23 cellular contexts compared by ENCODE assay signal in genomic region chr5:77635617-77636422, GRCh38. TPM values are rescaled to one million over a fixed set of nuclear protein-coding genes. Genes with fewer than 3 reads are reported as not detected.
DNase-seq lines count a peak whose midpoint lies in the region; ATAC-seq, FAIRE-seq and TF ChIP-seq lines count a peak whose summit lies in the region.
"Had no signal": no experiment of that assay in that cellular context is flagged by ENCODE, and none has a peak within 500 bp of the region (broad histone marks: within the 10 kb centered on the region; RNA-seq: fewer than 3 reads in every experiment).

No MANE protein-coding gene starts in this region.

- intact Hi-C loops in CD4-positive, alpha-beta T cell (cut with DNase I, micrococcal nuclease) = loop anchor here in 1 of 2 experiments (10.0 kb wide), 1 partner anchor 139 kb away; the partner anchor contains the start of gene TBCA

- H3K4me3 ChIP-seq in MM.1S (ENCODE audit: low read length) = no peak overlapping the region
- H3K4me3 ChIP-seq: ascending aorta, sigmoid colon, tibial artery had no signal

- peaks cover 12% of the 10 kb centered on the region for H3K9me3 Mint-ChIP-seq in CD4-positive, alpha-beta T cell
- H3K9me3 Mint-ChIP-seq: mesothelial cell of epicardium had no signal

- peaks cover 22% of the 10 kb centered on the region for H3K4me1 Mint-ChIP-seq in CD4-positive, alpha-beta T cell (ENCODE audit: low read depth)

- FAIRE-seq in GM12891 (lab: Jason Lieb, UNC) = no peak

- H2AFZ ChIP-seq in MM.1S (ENCODE audit: low read length) = no peak overlapping the region

- POLR2A ChIA-PET in CD4-positive, alpha-beta T cell (lab: Charles Lee) = no interaction called here
- POLR2A ChIA-PET in RWPE1 (lab: Yijun Ruan, JAX; ENCODE audit: low non-redundant PET) = interaction anchor here (0.6 kb wide), 1 partner anchor 47 kb away, joined by 3 read pairs; no protein-coding TSS in a partner anchor

- no peaks in the 10 kb centered on the region for H3K9me2 ChIP-seq in MM.1S (replicated peaks; ENCODE audit: insufficient read depth, low read length)

- H3K36me3 ChIP-seq in MM.1S (replicated peaks; ENCODE audit: insufficient read depth, low read length) = no peaks in the 10 kb centered on the region
- H3K36me3 ChIP-seq: ascending aorta, sigmoid colon, tibial artery had no signal

- TF ChIP-seq POLR2A in GM12891 (IDR thresholded peaks at IDR 0.05; ENCODE audit: low read depth, low read length) = no peak

- H3K4me2 ChIP-seq in MM.1S (ENCODE audit: low read depth, low read length) = no peak overlapping the region
- H3K4me2 ChIP-seq: KMS-11 had no signal

- no peak for ATAC-seq in CD4-positive, alpha-beta T cell (ENCODE audit: poor library complexity)
- ATAC-seq: Right ventricle myocardium inferior had no signal

- H3K4me3 Mint-ChIP-seq in CD4-positive, alpha-beta T cell = peak overlapping the region; percentile 9
- H3K4me3 Mint-ChIP-seq: HFFc6, mesothelial cell of epicardium had no signal

- peaks cover 16% of the 10 kb centered on the region for H3K36me3 Mint-ChIP-seq in CD4-positive, alpha-beta T cell (ENCODE audit: low read depth)
- H3K36me3 Mint-ChIP-seq: mesothelial cell of epicardium had no signal

- no peaks in the 10 kb centered on the region for H3K79me2 ChIP-seq in MM.1S (ENCODE audit: low read length)

- H3F3A ChIP-seq in MM.1S (ENCODE audit: insufficient read depth, low read length) = no peaks in the 10 kb centered on the region

- peak; percentile 15 for DNase-seq in DMS53 (lab: John Stamatoyannopoulos, UW)
- DNase-seq in DMS53 treated with DMSO at 0.1 percent for 48 hours (lab: John Stamatoyannopoulos, UW; ENCODE audit: unreplicated experiment) = no peak
- DNase-seq in CD4-positive, alpha-beta T cell = no peak
- DNase-seq in RWPE1 (ENCODE audit: low spot score) = peak; percentile 43
- peak; percentile 21 for DNase-seq in kidney tubule cell (ENCODE audit: low spot score)
- DNase-seq in 8988T = no peak
- DNase-seq in MM.1S = no peak
- DNase-seq in GM12891 (ENCODE audit: insufficient read length, low spot score) = no peak
- DNase-seq: CD8-positive, alpha-beta memory T cell; HFFc6; NCI-H1417 treated with DMSO at 0.1 percent for 48 hours; NK-92 treated with Interleukin-12 subunit alpha and Interleukin-12 subunit beta, amount 100 ng/mL, for 24 hours; nucleus accumbens; sigmoid colon; stimulated activated CD4-positive, alpha-beta T cell treated with anti-CD3 and anti-CD28 coated beads, Interleukin-4, amount 100 ng/mL, for 24 hours; T-helper 9 cell; tibial artery had no signal

- TF ChIP-seq CTCF in CD4-positive, alpha-beta T cell (IDR thresholded peaks at IDR 0.05) = no peak
- TF ChIP-seq CTCF in RWPE1 (conservative IDR thresholded peaks at IDR 0.05; ENCODE audit: low read depth) (no peak), MM.1S (IDR thresholded peaks at IDR 0.05; ENCODE audit: low read length) (no peak)

- peaks cover 28% of the 10 kb centered on the region for H3K9me3 ChIP-seq in CD4-positive, alpha-beta T cell (ENCODE audit: control insufficient read depth, low read length)
- H3K9me3 ChIP-seq in MM.1S (replicated peaks; ENCODE audit: insufficient read depth, low read length) = no peaks in the 10 kb centered on the region
- H3K9me3 ChIP-seq: ascending aorta, sigmoid colon, tibial artery had no signal

- peaks cover 93% of the 10 kb centered on the region for H3K27me3 Mint-ChIP-seq in CD4-positive, alpha-beta T cell

- H3K27ac Mint-ChIP-seq in CD4-positive, alpha-beta T cell = no peak overlapping the region
- H3K27ac Mint-ChIP-seq: HFFc6, mesothelial cell of epicardium had no signal

- no peaks in the 10 kb centered on the region for H4K20me1 ChIP-seq in MM.1S (ENCODE audit: insufficient read depth, low read length)

- CTCF ChIA-PET in CD4-positive, alpha-beta T cell (lab: Charles Lee) = interaction anchor here (0.7 kb wide), 1 partner anchor 333 kb away, joined by 3 read pairs; no protein-coding TSS in a partner anchor
- CTCF ChIA-PET in RWPE1 (lab: Yijun Ruan, JAX) = no interaction called here

- H3K4me1 ChIP-seq in MM.1S (ENCODE audit: low read length) = no peaks in the 10 kb centered on the region

- peaks cover 99% of the 10 kb centered on the region for H3K27me3 ChIP-seq in CD4-positive, alpha-beta T cell (ENCODE audit: control insufficient read depth, insufficient read depth, low read length)
- H3K27me3 ChIP-seq in MM.1S (replicated peaks; ENCODE audit: insufficient read depth, low read length) = peaks cover 31% of the 10 kb centered on the region

- no peak overlapping the region for H3K27ac ChIP-seq in CD4-positive, alpha-beta T cell (ENCODE audit: low read depth, low read length)
- no peak overlapping the region for H3K27ac ChIP-seq in RWPE1
- no peak overlapping the region for H3K27ac ChIP-seq in MM.1S (ENCODE audit: low read length)
- H3K27ac ChIP-seq: 22Rv1, ascending aorta, KMS-11, sigmoid colon, tibial artery had no signal

- H3K9ac ChIP-seq in MM.1S (ENCODE audit: low read length) = no peak overlapping the region
- H3K9ac ChIP-seq: KMS-11 had no signal

TF ChIP-seq in GM12891, 5 proteins besides CTCF, POLR2A, EP300 and RAD21:
- no peak for TF ChIP-seq POU2F2 (IDR thresholded peaks at IDR 0.05; ENCODE audit: low read depth, low read length)
- no peak for TF ChIP-seq SPI1 (IDR thresholded peaks at IDR 0.05; ENCODE audit: low read depth, low read length)
- no peak for TF ChIP-seq PAX5 (IDR thresholded peaks at IDR 0.05; ENCODE audit: insufficient read depth, low read length, severe bottlenecking)
- no peak for TF ChIP-seq TAF1 (IDR thresholded peaks at IDR 0.05; ENCODE audit: low read depth, low read length)
- no peak for TF ChIP-seq POLR2AphosphoS5 (IDR thresholded peaks at IDR 0.05; ENCODE audit: low read depth, low read length)
TF ChIP-seq in GM12891: peak in this region for 0.

RNA-seq across cellular contexts. Expression of gene OTP, which starts 2.7 kb away (rescaled TPM):
- total RNA-seq in CD4-positive, alpha-beta T cell = not detected
- 1.3 TPM for polyA plus RNA-seq in GM12891 (2012; ENCODE audit: low read depth, missing spikeins)
- total RNA-seq: ascending aorta; CD8-positive, alpha-beta memory T cell; epithelial cell of proximal tubule; HFFc6; mesothelial cell of epicardium; Right ventricle myocardium inferior; sigmoid colon had no signal
- polyA plus RNA-seq: CD8-positive, alpha-beta memory T cell; sigmoid colon had no signal

Comparison
In these comparisons a context has a peak if more than half of its experiments do, and no peak if none do; other contexts are left out.
1. DNase-seq: peak in DMS53 (single experiment), RWPE1 (single experiment) and kidney tubule cell (single experiment); none in DMS53 treated with DMSO at 0.1 percent for 48 hours (single experiment), CD4-positive, alpha-beta T cell (0 of 10), 8988T (single experiment), MM.1S (single experiment) and GM12891 (single experiment).